Comparison of ENCODE assay signal across 1 cellular context in the genomic region with DNA sequence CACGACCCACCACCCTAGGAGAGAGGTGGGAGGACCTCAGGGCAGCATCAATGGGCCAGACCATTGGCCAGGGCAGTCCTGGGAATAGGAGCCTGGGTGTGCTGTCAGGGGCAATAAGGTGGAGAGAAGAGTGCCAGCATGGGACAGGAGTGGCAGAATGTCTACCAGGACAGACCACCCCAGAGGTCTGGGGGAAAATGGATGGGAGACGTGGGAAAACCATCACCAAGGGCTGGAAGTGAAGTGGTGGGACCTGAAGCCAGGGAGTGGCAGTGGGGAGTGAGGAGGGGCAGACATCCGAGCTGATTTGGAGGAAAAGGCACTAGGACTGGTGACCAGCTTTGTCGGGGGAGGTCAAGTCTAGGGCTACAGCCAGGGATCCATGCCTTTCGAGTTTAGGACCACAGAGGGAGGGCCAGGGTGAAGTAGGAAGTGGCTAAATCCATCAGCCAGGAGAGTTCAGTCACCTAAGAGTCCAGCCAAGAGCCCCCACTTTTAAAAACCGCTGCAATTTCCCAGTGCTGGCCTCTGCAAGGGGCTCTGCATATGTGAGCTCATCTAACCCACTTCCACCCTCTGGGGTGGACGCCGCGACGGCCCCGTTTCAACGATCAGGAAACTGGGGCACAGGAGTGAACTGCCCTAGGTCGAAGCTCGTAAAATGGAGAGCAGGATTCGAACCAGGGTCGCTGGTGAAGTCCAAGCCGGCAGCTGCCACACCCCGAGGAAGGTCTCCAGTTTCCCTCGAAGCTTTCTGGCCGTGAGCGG.
TF ChIP-seq lines count a peak whose summit lies in the region.

No MANE protein-coding gene starts in this region.

TF ChIP-seq in SK-N-SH treated with all-trans-retinoic acid at 6 μM for 48 hours, 23 proteins besides CTCF, POLR2A, EP300 and RAD21 (continued from another document):
- TF ChIP-seq, protein P1, sequence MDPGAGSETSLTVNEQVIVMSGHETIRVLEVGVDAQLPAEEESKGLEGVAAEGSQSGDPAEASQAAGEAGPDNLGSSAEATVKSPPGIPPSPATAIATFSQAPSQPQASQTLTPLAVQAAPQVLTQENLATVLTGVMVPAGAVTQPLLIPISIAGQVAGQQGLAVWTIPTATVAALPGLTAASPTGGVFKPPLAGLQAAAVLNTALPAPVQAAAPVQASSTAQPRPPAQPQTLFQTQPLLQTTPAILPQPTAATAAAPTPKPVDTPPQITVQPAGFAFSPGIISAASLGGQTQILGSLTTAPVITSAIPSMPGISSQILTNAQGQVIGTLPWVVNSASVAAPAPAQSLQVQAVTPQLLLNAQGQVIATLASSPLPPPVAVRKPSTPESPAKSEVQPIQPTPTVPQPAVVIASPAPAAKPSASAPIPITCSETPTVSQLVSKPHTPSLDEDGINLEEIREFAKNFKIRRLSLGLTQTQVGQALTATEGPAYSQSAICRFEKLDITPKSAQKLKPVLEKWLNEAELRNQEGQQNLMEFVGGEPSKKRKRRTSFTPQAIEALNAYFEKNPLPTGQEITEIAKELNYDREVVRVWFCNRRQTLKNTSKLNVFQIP (CRISPR knock-in tag; IDR thresholded peaks at IDR 0.05; ENCODE audit: borderline replicate concordance, low read depth) = no peak
- TF ChIP-seq ZNF565 (CRISPR knock-in tag; conservative IDR thresholded peaks at IDR 0.05; ENCODE audit: low read depth) = no peak
